In genomic region chr9:12719431-12719830, GRCh38 we compare ENCODE assay signal across 8 cellular contexts. TPM values are rescaled to one million over a fixed set of nuclear protein-coding genes. Genes with fewer than 3 reads are reported as not detected.
A peak's percentile ranks its signal among the peaks of the same experiment; 100 is the strongest.
DNase-seq lines count a peak whose midpoint lies in the region; ATAC-seq and TF ChIP-seq lines count a peak whose summit lies in the region.

No MANE protein-coding gene starts in this region.

- H3K27me3 Mint-ChIP-seq in endodermal cell (ENCODE audit: insufficient read depth) = no peaks in the 10 kb centered on the region

- no peak overlapping the region for H3K27ac ChIP-seq in endodermal cell (ENCODE audit: low read depth, low read length)
- no peak overlapping the region for H3K27ac ChIP-seq in ovary

- peaks cover 11% of the 10 kb centered on the region for H3K4me1 Mint-ChIP-seq in endodermal cell

- H3K9me3 ChIP-seq in endodermal cell (ENCODE audit: control insufficient read depth, low read length) (no peaks in the 10 kb centered on the region), ovary (no peaks in the 10 kb centered on the region)

- H3K36me3 ChIP-seq in endodermal cell (ENCODE audit: control insufficient read depth, insufficient read depth, low read length) = no peaks in the 10 kb centered on the region
- no peaks in the 10 kb centered on the region for H3K36me3 ChIP-seq in ovary

- DNase-seq in NCI-H526 (lab: John Stamatoyannopoulos, UW) (peak; percentile 48 to 56), endodermal cell (no peak), ovary (no peak), NCI-H187 treated with DMSO at 0.1 percent for 48 hours (lab: John Stamatoyannopoulos, UW) (no peak), posterior cingulate gyrus (no peak), HUDEP-2 (lab: John Stamatoyannopoulos, UW; ENCODE audit: unreplicated experiment in 76 of 76) (no peak)

- TF ChIP-seq POLR2A in ovary (IDR thresholded peaks at IDR 0.05) = no peak

- TF ChIP-seq EP300 in ovary (IDR thresholded peaks at IDR 0.05) = no peak

- 22% methylated on average over 1 of the region's 1 CpG; no CpG with 5 or more reads in 1 of the 2 experiments for WGBS in endodermal cell (ENCODE audit: insufficient coverage in 1 of 2, insufficient read length in 1 of 2), 2 experiments
- 7 to 9% (median 8%) methylated on average over 1 of the region's 1 CpG for WGBS in ovary, 3 donors

- H3K4me1 ChIP-seq in endodermal cell (ENCODE audit: control insufficient read depth, insufficient read depth, low read length) = peaks cover 9% of the 10 kb centered on the region
- H3K4me1 ChIP-seq in ovary (ENCODE audit: insufficient read depth) = no peaks in the 10 kb centered on the region

- H3K9ac ChIP-seq in endodermal cell (ENCODE audit: extremely low read depth, low read length, poor library complexity, severe bottlenecking) = no peak overlapping the region

- H3K27ac Mint-ChIP-seq in endodermal cell = no peak overlapping the region

- no peak overlapping the region for H3K4me3 Mint-ChIP-seq in endodermal cell

- H3K36me3 Mint-ChIP-seq in endodermal cell (ENCODE audit: low read depth) = no peaks in the 10 kb centered on the region

- no peaks in the 10 kb centered on the region for H3K27me3 ChIP-seq in endodermal cell (ENCODE audit: control insufficient read depth, insufficient read depth, low read length, poor library complexity, severe bottlenecking)
- no peaks in the 10 kb centered on the region for H3K27me3 ChIP-seq in ovary

- intact Hi-C loops in ovary (cut with DNase I) (no loop called here), posterior cingulate gyrus (cut with DNase I) (no loop called here)

- TF ChIP-seq CTCF in endodermal cell (conservative IDR thresholded peaks at IDR 0.05) (peak; percentile 78), ovary (IDR thresholded peaks at IDR 0.05) (peak in 2 of 3 donors; percentile 15 to 33)

- ATAC-seq in GM18868 (IDR thresholded peaks at IDR 0.05; ENCODE audit: unreplicated experiment) (peak; percentile 43), GM18498 (IDR thresholded peaks at IDR 0.05; ENCODE audit: unreplicated experiment) (no peak)

- H3K9me3 Mint-ChIP-seq in endodermal cell = no peaks in the 10 kb centered on the region

- no peak overlapping the region for H3K4me3 ChIP-seq in endodermal cell (ENCODE audit: low read length)
- no peak overlapping the region for H3K4me3 ChIP-seq in ovary

RNA-seq across cellular contexts. Expression of gene TYRP1, which starts 26.2 kb away (rescaled TPM):
- total RNA-seq in endodermal cell (under 1 TPM in 1 of 2 donors, not detected in 1; 0.11 TPM), ovary (not detected)
- 0.71 TPM for polyA plus RNA-seq in endodermal cell (2013, experiment 1 of 2)
- 0.21 TPM for polyA plus RNA-seq in endodermal cell (2013, experiment 2 of 2)
- polyA plus RNA-seq in ovary = under 1 TPM; 0.02 to 0.22 TPM

RNA-seq across cellular contexts. Expression of gene LURAP1L, which starts 55.4 kb away (rescaled TPM):
- total RNA-seq in endodermal cell (1 to 10 TPM in 1 of 2 donors, under 1 TPM in 1; 0.24 to 1.3 TPM), ovary (1 to 10 TPM; 1.7 to 5.1 (median 3.0) TPM)
- 0.85 TPM for polyA plus RNA-seq in endodermal cell (2013, experiment 1 of 2)
- 0.58 TPM for polyA plus RNA-seq in endodermal cell (2013, experiment 2 of 2)
- polyA plus RNA-seq in ovary = 10 to 100 TPM in 1 of 2 donors, 1 to 10 TPM in 1; 5.9 to 10.8 TPM

Comparison
In these comparisons a context has a peak if more than half of its experiments do, and no peak if none do; other contexts are left out.
1. DNase-seq: peak in NCI-H526 (2 of 2); none in endodermal cell (single experiment), ovary (0 of 5), NCI-H187 treated with DMSO at 0.1 percent for 48 hours (single experiment), posterior cingulate gyrus (0 of 10) and HUDEP-2 (0 of 76).